In the genomic region with DNA sequence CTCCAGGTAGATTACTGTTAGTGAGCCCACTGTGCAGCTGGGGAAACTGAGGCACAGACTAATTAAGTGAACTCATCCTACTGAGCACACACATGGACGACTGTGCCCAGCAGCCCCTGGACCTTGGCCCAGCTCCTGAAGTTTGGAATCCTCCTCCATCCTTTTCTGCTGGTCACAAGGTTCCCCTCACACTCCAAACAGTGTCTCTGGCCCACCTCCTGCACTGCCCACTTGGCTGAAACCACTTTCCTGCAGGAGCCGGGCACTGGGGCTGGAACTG, we compare ENCODE assay signal across 10 cellular contexts. TPM values are rescaled to one million over a fixed set of nuclear protein-coding genes. Genes with fewer than 3 reads are reported as not detected.
DNase-seq lines count a peak whose midpoint lies in the region; ATAC-seq and TF ChIP-seq lines count a peak whose summit lies in the region.
"Had no signal": no experiment of that assay in that cellular context is flagged by ENCODE, and none has a peak within 500 bp of the region (broad histone marks: within the 10 kb centered on the region; RNA-seq: fewer than 3 reads in every experiment).

No MANE protein-coding gene starts in this region.

- H3K27ac ChIP-seq in colonic mucosa, result peak overlapping the region; percentile 73
- peak overlapping the region in 1 of 2 donors; percentile 67 for H3K27ac ChIP-seq in mucosa of rectum (ENCODE audit: low read depth in 2 of 2, low read length in 2 of 2)
- H3K27ac ChIP-seq in thyroid gland, result peak overlapping the region; percentile 80 to 88 (median 85)

- H3K36me3 ChIP-seq in colonic mucosa (no peaks in the 10 kb centered on the region), mucosa of rectum (ENCODE audit: control insufficient read depth in 2 of 2, insufficient read depth in 2 of 2, low read length in 2 of 2) (no peaks in the 10 kb centered on the region), thyroid gland (no peaks in the 10 kb centered on the region)

- no peak overlapping the region for H3K4me3 Mint-ChIP-seq in activated naive CD4-positive, alpha-beta T cell treated with anti-CD3 and anti-CD28 coated beads, Interleukin-2, amount 50 U/mL, for 24 hours
- H3K4me3 Mint-ChIP-seq in activated naive CD4-positive, alpha-beta T cell treated with anti-CD3 and anti-CD28 coated beads for 36 hours, result no peak overlapping the region
- H3K4me3 Mint-ChIP-seq: activated CD4-positive, alpha-beta memory T cell treated with anti-CD3 and anti-CD28 coated beads, Interleukin-2, amount 10 ng/mL, durations not matched to agents 7 days and 5 days had no signal

- no peak for TF ChIP-seq POLR2A in thyroid gland (IDR thresholded peaks at IDR 0.05)

- H3K27me3 Mint-ChIP-seq in activated naive CD4-positive, alpha-beta T cell treated with anti-CD3 and anti-CD28 coated beads, Interleukin-2, amount 50 U/mL, for 24 hours, result no peaks in the 10 kb centered on the region
- H3K27me3 Mint-ChIP-seq in activated naive CD4-positive, alpha-beta T cell treated with anti-CD3 and anti-CD28 coated beads for 36 hours (ENCODE audit: low read depth), result no peaks in the 10 kb centered on the region
- H3K27me3 Mint-ChIP-seq: activated CD4-positive, alpha-beta memory T cell treated with anti-CD3 and anti-CD28 coated beads, Interleukin-2, amount 10 ng/mL, durations not matched to agents 7 days and 5 days had no signal

- H3K9me3 Mint-ChIP-seq in activated naive CD4-positive, alpha-beta T cell treated with anti-CD3 and anti-CD28 coated beads, Interleukin-2, amount 50 U/mL, for 24 hours, result no peaks in the 10 kb centered on the region
- H3K9me3 Mint-ChIP-seq in activated naive CD4-positive, alpha-beta T cell treated with anti-CD3 and anti-CD28 coated beads for 36 hours, result no peaks in the 10 kb centered on the region
- H3K9me3 Mint-ChIP-seq: activated CD4-positive, alpha-beta memory T cell treated with anti-CD3 and anti-CD28 coated beads, Interleukin-2, amount 10 ng/mL, durations not matched to agents 7 days and 5 days had no signal

- CTCF ChIA-PET in activated naive CD4-positive, alpha-beta T cell treated with anti-CD3 and anti-CD28 coated beads for 36 hours (lab: Charles Lee), result interaction anchor here (0.5 to 1.9 kb wide), 3 partner anchors 31 to 48 kb away, joined by 3 to 6 read pairs (median 3); partner anchors contain the start of gene AANAT

- no peaks in the 10 kb centered on the region for H3K9me3 ChIP-seq in colonic mucosa
- no peaks in the 10 kb centered on the region for H3K9me3 ChIP-seq in mucosa of rectum (ENCODE audit: control insufficient read depth in 2 of 2, low read length in 2 of 2)
- no peaks in the 10 kb centered on the region for H3K9me3 ChIP-seq in thyroid gland

- H3K27me3 ChIP-seq in colonic mucosa (no peaks in the 10 kb centered on the region), mucosa of rectum (ENCODE audit: control insufficient read depth in 2 of 2, insufficient read depth in 2 of 2, low read length in 2 of 2) (no peaks in the 10 kb centered on the region), thyroid gland (no peaks in the 10 kb centered on the region)

- H3K4me3 ChIP-seq in colonic mucosa, result no peak overlapping the region
- no peak overlapping the region for H3K4me3 ChIP-seq in mucosa of rectum (ENCODE audit: low read length in 2 of 2)
- H3K4me3 ChIP-seq in thyroid gland (replicated peaks in 1 of 3), result no peak overlapping the region

- intact Hi-C loops in activated naive CD4-positive, alpha-beta T cell treated with anti-CD3 and anti-CD28 coated beads for 36 hours (cut with micrococcal nuclease), result no loop called here
- intact Hi-C loops in colonic mucosa (cut with DNase I) (no loop called here), thyroid gland (cut with DNase I) (loop anchor here (5.0 kb wide), 1 partner anchor 90 kb away; no protein-coding TSS in a partner anchor)

- H3K36me3 Mint-ChIP-seq in activated naive CD4-positive, alpha-beta T cell treated with anti-CD3 and anti-CD28 coated beads, Interleukin-2, amount 50 U/mL, for 24 hours, result no peaks in the 10 kb centered on the region
- no peaks in the 10 kb centered on the region for H3K36me3 Mint-ChIP-seq in activated naive CD4-positive, alpha-beta T cell treated with anti-CD3 and anti-CD28 coated beads for 36 hours (ENCODE audit: low read depth)

- peak overlapping the region; percentile 41 for H3K27ac Mint-ChIP-seq in activated naive CD4-positive, alpha-beta T cell treated with anti-CD3 and anti-CD28 coated beads, Interleukin-2, amount 50 U/mL, for 24 hours
- no peak overlapping the region for H3K27ac Mint-ChIP-seq in activated naive CD4-positive, alpha-beta T cell treated with anti-CD3 and anti-CD28 coated beads for 36 hours
- H3K27ac Mint-ChIP-seq: activated CD4-positive, alpha-beta memory T cell treated with anti-CD3 and anti-CD28 coated beads, Interleukin-2, amount 10 ng/mL, durations not matched to agents 7 days and 5 days had no signal

- ATAC-seq in HG02571 (IDR thresholded peaks at IDR 0.05; ENCODE audit: unreplicated experiment), result no peak
- no peak for ATAC-seq in GM19023 (IDR thresholded peaks at IDR 0.05; ENCODE audit: unreplicated experiment)

- TF ChIP-seq CTCF in colonic mucosa (IDR thresholded peaks at IDR 0.05), result no peak
- no peak for TF ChIP-seq CTCF in thyroid gland (IDR thresholded peaks at IDR 0.05)

- H3K4me1 ChIP-seq in colonic mucosa (peaks cover 32% of the 10 kb centered on the region), mucosa of rectum (ENCODE audit: control insufficient read depth in 2 of 2, insufficient read depth in 2 of 2, low read length in 2 of 2) (peaks cover 40 to 64% of the 10 kb centered on the region in 2 donors), thyroid gland (peaks cover 47 to 65% of the 10 kb centered on the region in 2 donors)

- WGBS in thyroid gland, 2 donors, result 31 to 48% methylated on average over 2 of the region's 2 CpGs

- no peak for DNase-seq in activated naive CD4-positive, alpha-beta T cell treated with anti-CD3 and anti-CD28 coated beads for 36 hours
- no peak for DNase-seq in colonic mucosa
- no peak for DNase-seq in thyroid gland
- DNase-seq in retina, result no peak
- DNase-seq: activated CD4-positive, alpha-beta memory T cell treated with anti-CD3 and anti-CD28 coated beads, Interleukin-2, amount 10 ng/mL, durations not matched to agents 7 days and 5 days; occipital lobe had no signal

- peaks cover 48% of the 10 kb centered on the region for H3K4me1 Mint-ChIP-seq in activated naive CD4-positive, alpha-beta T cell treated with anti-CD3 and anti-CD28 coated beads, Interleukin-2, amount 50 U/mL, for 24 hours
- peaks cover 47% of the 10 kb centered on the region for H3K4me1 Mint-ChIP-seq in activated naive CD4-positive, alpha-beta T cell treated with anti-CD3 and anti-CD28 coated beads for 36 hours (ENCODE audit: low read depth)

- H3K9ac ChIP-seq in colonic mucosa (ENCODE audit: low read depth in 2 of 2, low read length in 2 of 2) (peak overlapping the region in 1 of 2 donors; percentile 36), mucosa of rectum (ENCODE audit: low read depth in 1 of 2, low read length in 2 of 2) (peak overlapping the region; percentile 40 to 41)

RNA-seq across cellular contexts. Expression of gene RHBDF2, which starts 3.6 kb away (rescaled TPM):
- 10 to 100 TPM; 13.3 to 13.4 TPM for total RNA-seq in activated naive CD4-positive, alpha-beta T cell treated with anti-CD3 and anti-CD28 coated beads for 36 hours
- total RNA-seq in colonic mucosa, result 10 to 100 TPM; 11.6 to 23.9 TPM
- 10 to 100 TPM; 16.4 to 31.1 (median 22.1) TPM for total RNA-seq in thyroid gland

RNA-seq across cellular contexts. Expression of gene AANAT, which starts 30.2 kb away (rescaled TPM):
- not detected for total RNA-seq in activated naive CD4-positive, alpha-beta T cell treated with anti-CD3 and anti-CD28 coated beads for 36 hours
- total RNA-seq in colonic mucosa (not detected), thyroid gland (under 1 TPM in 1 of 4 donors, not detected in 3; 0.81 TPM)
- total RNA-seq: activated CD4-positive, alpha-beta memory T cell treated with anti-CD3 and anti-CD28 coated beads, Interleukin-2, amount 10 ng/mL, durations not matched to agents 7 days and 5 days; occipital lobe had no signal

RNA-seq across cellular contexts. Expression of gene CYGB, which starts 39.9 kb away (rescaled TPM):
- total RNA-seq in activated naive CD4-positive, alpha-beta T cell treated with anti-CD3 and anti-CD28 coated beads for 36 hours, result not detected
- 1 to 10 TPM; 4.7 to 9.9 TPM for total RNA-seq in colonic mucosa
- 10 to 100 TPM; 14.7 to 32.3 (median 25.6) TPM for total RNA-seq in thyroid gland
- total RNA-seq: activated CD4-positive, alpha-beta memory T cell treated with anti-CD3 and anti-CD28 coated beads, Interleukin-2, amount 10 ng/mL, durations not matched to agents 7 days and 5 days had no signal

RNA-seq across cellular contexts. Expression of gene PRCD, which starts 42.2 kb away (rescaled TPM):
- not detected for total RNA-seq in activated naive CD4-positive, alpha-beta T cell treated with anti-CD3 and anti-CD28 coated beads for 36 hours
- 1 to 10 TPM in 1 of 2 donors, under 1 TPM in 1; 0.29 to 1.2 TPM for total RNA-seq in colonic mucosa
- total RNA-seq in thyroid gland, result 1 to 10 TPM; 1.5 to 8.3 (median 4.2) TPM
- total RNA-seq: activated CD4-positive, alpha-beta memory T cell treated with anti-CD3 and anti-CD28 coated beads, Interleukin-2, amount 10 ng/mL, durations not matched to agents 7 days and 5 days had no signal

RNA-seq across cellular contexts. Expression of gene UBE2O, which starts 44.7 kb away (rescaled TPM):
- total RNA-seq in activated naive CD4-positive, alpha-beta T cell treated with anti-CD3 and anti-CD28 coated beads for 36 hours, result 10 to 100 TPM; 18.8 TPM
- total RNA-seq in colonic mucosa (10 to 100 TPM; 17.5 to 25.2 TPM), thyroid gland (10 to 100 TPM; 26.3 to 47.9 (median 37.3) TPM)

Comparison
In these comparisons a context has a peak if more than half of its experiments do, and no peak if none do; other contexts are left out.
1. RNA of gene CYGB, which starts 39.9 kb away (total RNA-seq): 14.7 to 32.3 TPM in thyroid gland and 4.7 to 9.9 TPM in colonic mucosa; not detected in activated naive CD4-positive, alpha-beta T cell treated with anti-CD3 and anti-CD28 coated beads for 36 hours; every median in the first group is over 4 times any median in the second.